In genomic region chr5:141992349-141992963, GRCh38 we compare ENCODE assay signal across 8 cellular contexts. TPM values are rescaled to one million over a fixed set of nuclear protein-coding genes. Genes with fewer than 3 reads are reported as not detected.
DNase-seq lines count a peak whose midpoint lies in the region; ATAC-seq and TF ChIP-seq lines count a peak whose summit lies in the region.

No MANE protein-coding gene starts in this region.

- no peak overlapping the region for H2AFZ ChIP-seq in neural cell (ENCODE audit: low read depth, low read length)

- TF ChIP-seq EP300 in esophagus muscularis mucosa (IDR thresholded peaks at IDR 0.05) (no peak), neural cell (conservative IDR thresholded peaks at IDR 0.05; ENCODE audit: poor library complexity, severe bottlenecking) (no peak)

- no peaks in the 10 kb centered on the region for H4K20me1 ChIP-seq in neural cell (ENCODE audit: insufficient read depth)

- H3K27me3 ChIP-seq in esophagus muscularis mucosa (no peaks in the 10 kb centered on the region), neural cell (ENCODE audit: insufficient read depth, low read depth, low read length) (no peaks in the 10 kb centered on the region), testis (no peaks in the 10 kb centered on the region)

- peak; percentile 57 for DNase-seq in GM10266 (ENCODE audit: extremely low spot score)
- DNase-seq in OCI-M1 (lab: John Stamatoyannopoulos, UW) = peak; percentile 80
- peak; percentile 84 for DNase-seq in activated T-cell treated with anti-CD3 and anti-CD28 coated beads for 1 hour (ENCODE audit: low read depth)
- no peak for DNase-seq in esophagus muscularis mucosa (ENCODE audit: extremely low spot score)
- peak; percentile 90 for DNase-seq in testis

- H3K36me3 ChIP-seq in esophagus muscularis mucosa = peaks cover 0 to 80% (median 54%) of the 10 kb centered on the region in 4 donors
- no peaks in the 10 kb centered on the region for H3K36me3 ChIP-seq in neural cell (ENCODE audit: insufficient read depth, low read length)
- H3K36me3 ChIP-seq in testis (ENCODE audit: low read depth, missing control alignments) = no peaks in the 10 kb centered on the region

- TF ChIP-seq POLR2A in esophagus muscularis mucosa (IDR thresholded peaks at IDR 0.05; ENCODE audit: low read depth) = no peak
- TF ChIP-seq POLR2A in testis (IDR thresholded peaks at IDR 0.05) = no peak

- ATAC-seq in HG03342 (IDR thresholded peaks at IDR 0.05; ENCODE audit: unreplicated experiment) (peak; percentile 74), HG03520 (IDR thresholded peaks at IDR 0.05; ENCODE audit: unreplicated experiment) (no peak)

- intact Hi-C loops in esophagus muscularis mucosa (cut with DNase I) = loop anchor here (5.0 kb wide), 1 partner anchor 155 kb away; no protein-coding TSS in a partner anchor
- intact Hi-C loops in testis (cut with DNase I; ENCODE audit: low total_unique reads) = loop anchor here (10.0 kb wide), 1 partner anchor 152 kb away; no protein-coding TSS in a partner anchor

- TF ChIP-seq CTCF in GM10266 (IDR thresholded peaks at IDR 0.05; ENCODE audit: control insufficient read depth, insufficient read depth, low read depth, missing control alignments) (peak; percentile 72), esophagus muscularis mucosa (IDR thresholded peaks at IDR 0.05) (peak; percentile 69 to 81 (median 72)), neural cell (IDR thresholded peaks at IDR 0.05; ENCODE audit: poor library complexity, severe bottlenecking) (peak; percentile 84), testis (IDR thresholded peaks at IDR 0.05) (peak; percentile 73 to 79 (median 76))

- 5% methylated on average over 2 of the region's 2 CpGs for WGBS in esophagus muscularis mucosa
- WGBS in testis, 2 donors = 26 to 36% methylated on average over 2 of the region's 2 CpGs

- H3K9me3 ChIP-seq in esophagus muscularis mucosa (no peaks in the 10 kb centered on the region), neural cell (ENCODE audit: low read length) (no peaks in the 10 kb centered on the region), testis (no peaks in the 10 kb centered on the region)

- H3K4me2 ChIP-seq in neural cell (ENCODE audit: low read length) = no peak overlapping the region

- H3K4me1 ChIP-seq in esophagus muscularis mucosa = peaks cover 5 to 25% (median 6%) of the 10 kb centered on the region in 4 donors
- H3K4me1 ChIP-seq in testis = peaks cover 4% of the 10 kb centered on the region

- H3F3A ChIP-seq in neural cell (ENCODE audit: insufficient read depth, low read length, poor library complexity, severe bottlenecking) = no peaks in the 10 kb centered on the region

- no peak overlapping the region for H3K9ac ChIP-seq in neural cell (ENCODE audit: low read length)

- H3K4me3 ChIP-seq in esophagus muscularis mucosa (no peak overlapping the region), neural cell (ENCODE audit: low read length) (no peak overlapping the region), testis (no peak overlapping the region)

- no peaks in the 10 kb centered on the region for H3K79me2 ChIP-seq in neural cell (replicated peaks; ENCODE audit: insufficient read depth, low read length)

- peak; percentile 83 for TF ChIP-seq RAD21 in neural cell (conservative IDR thresholded peaks at IDR 0.05)

- peak overlapping the region in 1 of 4 donors; percentile 16 for H3K27ac ChIP-seq in esophagus muscularis mucosa (replicated peaks in 1 of 4)
- H3K27ac ChIP-seq in neural cell (ENCODE audit: low read length) = no peak overlapping the region
- no peak overlapping the region for H3K27ac ChIP-seq in testis

- no peaks in the 10 kb centered on the region for H3K9me2 ChIP-seq in neural cell (ENCODE audit: insufficient read depth, low read length)

TF ChIP-seq in neural cell, 6 proteins besides CTCF, POLR2A, EP300 and RAD21:
- no peak for TF ChIP-seq TAF1 (IDR thresholded peaks at IDR 0.05; ENCODE audit: low read depth)
- TF ChIP-seq SMC3 (conservative IDR thresholded peaks at IDR 0.05; ENCODE audit: poor library complexity) = peak; percentile 93
TF ChIP-seq in neural cell: peak in this region for 1.

RNA-seq across cellular contexts. Expression of gene GNPDA1, which starts 20.4 kb away (rescaled TPM):
- total RNA-seq in esophagus muscularis mucosa (10 to 100 TPM; 19.5 to 52.4 (median 35.4) TPM), testis (10 to 100 TPM; 32.9 to 49.4 TPM)
- polyA plus RNA-seq in neural cell (28.9 and 32.2 TPM in 2 replicates), testis (ENCODE audit: insufficient read depth, low read depth, low replicate concordance) (53.4 TPM)
- 21.2 and 29.9 TPM in 2 replicates for polyA minus RNA-seq in neural cell

RNA-seq across cellular contexts. Expression of gene RNF14, which starts 23.6 kb away (rescaled TPM):
- total RNA-seq in esophagus muscularis mucosa (10 to 100 TPM; 65.8 to 94.1 (median 72.6) TPM), testis (100 to 1,000 TPM in 1 of 2 donors, 10 to 100 TPM in 1; 98.8 to 101 TPM)
- polyA plus RNA-seq in neural cell (82.1 and 108 TPM in 2 replicates), testis (ENCODE audit: insufficient read depth, low read depth, low replicate concordance) (149 TPM)
- 83.3 and 93.9 TPM in 2 replicates for polyA minus RNA-seq in neural cell

RNA-seq across cellular contexts. Expression of gene PCDH12, which starts 34.5 kb away (rescaled TPM):
- total RNA-seq in esophagus muscularis mucosa (1 to 10 TPM; 1.2 to 6.7 (median 3.5) TPM), testis (1 to 10 TPM in 1 of 2 donors, under 1 TPM in 1; 0.31 to 2.0 TPM)
- polyA plus RNA-seq in neural cell (not detected in 2 replicates), testis (ENCODE audit: insufficient read depth, low read depth, low replicate concordance) (1.6 TPM)
- polyA minus RNA-seq in neural cell = not detected in 2 replicates
